10 cellular contexts compared by ENCODE assay signal in genomic region chr9:82031538-82032280, GRCh38. TPM values are rescaled to one million over a fixed set of nuclear protein-coding genes. Genes with fewer than 3 reads are reported as not detected.
DNase-seq lines count a peak whose midpoint lies in the region; TF ChIP-seq lines count a peak whose summit lies in the region.
"Had no signal": no experiment of that assay in that cellular context is flagged by ENCODE, and none has a peak within 500 bp of the region (broad histone marks: within the 10 kb centered on the region; RNA-seq: fewer than 3 reads in every experiment).

No MANE protein-coding gene starts in this region.

- no peak overlapping the region for H3K4ac ChIP-seq in mesendoderm (ENCODE audit: low read depth, low read length)

- H3K18ac ChIP-seq in mesendoderm (ENCODE audit: low read length): peak overlapping the region; percentile 83

- H3K79me2 ChIP-seq in mesendoderm (ENCODE audit: control insufficient read depth, insufficient read depth, low read length): no peaks in the 10 kb centered on the region

- DNase-seq in AG09309 (ENCODE audit: low read depth) (peak; percentile 75), NB4 (ENCODE audit: low read depth) (peak; percentile 56), choroid plexus epithelial cell (ENCODE audit: low read depth) (peak; percentile 82), mesendoderm (peak; percentile 95), D341Med (ENCODE audit: low spot score) (no peak), OCI-M1 (lab: John Stamatoyannopoulos, UW) (no peak), spleen (no peak), pons (ENCODE audit: low spot score) (no peak)
- DNase-seq: kidney had no signal

- H3K4me1 ChIP-seq in mesendoderm (ENCODE audit: control insufficient read depth, low read depth, low read length) (no peaks in the 10 kb centered on the region), spleen (no peaks in the 10 kb centered on the region)

- no peaks in the 10 kb centered on the region for H3K9me3 ChIP-seq in spleen

- H3K27me3 ChIP-seq in mesendoderm (ENCODE audit: insufficient read depth, low read length, poor library complexity) (no peaks in the 10 kb centered on the region), spleen (replicated peaks in 1 of 7) (no peaks in the 10 kb centered on the region)

- no peak overlapping the region for H3K4me2 ChIP-seq in mesendoderm (ENCODE audit: low read length)

- H3K36me3 ChIP-seq in mesendoderm (ENCODE audit: control insufficient read depth, insufficient read depth, low read length) (no peaks in the 10 kb centered on the region), spleen (no peaks in the 10 kb centered on the region)

- no peak overlapping the region for H4K5ac ChIP-seq in mesendoderm (ENCODE audit: low read length)

- TF ChIP-seq CTCF in AG09309 (IDR thresholded peaks at IDR 0.05; ENCODE audit: control insufficient read depth, insufficient read depth, low read depth, low read length, missing control alignments) (no peak), NB4 (IDR thresholded peaks at IDR 0.05; ENCODE audit: low read depth, low read length) (no peak), choroid plexus epithelial cell (conservative IDR thresholded peaks at IDR 0.05; ENCODE audit: low read depth, low read length) (no peak), spleen (IDR thresholded peaks at IDR 0.05 in 8 of 11, conservative IDR thresholded peaks at IDR 0.05 in 3 of 11) (no peak)

- H3K27ac ChIP-seq in mesendoderm (ENCODE audit: low read depth, low read length) (no peak overlapping the region), spleen (no peak overlapping the region)

- no peak overlapping the region for H3K23ac ChIP-seq in mesendoderm (ENCODE audit: low read length)

- no peaks in the 10 kb centered on the region for H3K79me1 ChIP-seq in mesendoderm (ENCODE audit: low read length)

- H3K4me3 ChIP-seq in AG09309 (ENCODE audit: control insufficient read depth, low read depth, low read length) (no peak overlapping the region), NB4 (ENCODE audit: low read depth, low read length) (no peak overlapping the region), choroid plexus epithelial cell (ENCODE audit: low read depth, low read length) (no peak overlapping the region), mesendoderm (ENCODE audit: low read length) (no peak overlapping the region), spleen (no peak overlapping the region)

- no peak overlapping the region for H4K8ac ChIP-seq in mesendoderm (ENCODE audit: low read depth, low read length)

- no CpG with 5 or more reads among the region's 5 CpGs for WGBS in mesendoderm (ENCODE audit: extremely low coverage, insufficient coverage, low lambda C conversion rate)
- WGBS in spleen, 5 donors: 68 to 88% (median 76%) methylated on average over 5 of the region's 5 CpGs

- no peak overlapping the region for H2BK5ac ChIP-seq in mesendoderm (ENCODE audit: low read length)

- H2BK15ac ChIP-seq in mesendoderm (replicated peaks; ENCODE audit: low read depth): peak overlapping the region; percentile 8

- intact Hi-C loops in spleen (cut with DNase I; ENCODE audit: low total_unique reads): no loop called here

- H3K9ac ChIP-seq in mesendoderm (ENCODE audit: low read length): no peak overlapping the region

- H2BK120ac ChIP-seq in mesendoderm (ENCODE audit: low read depth, low read length): no peak overlapping the region

- H2AK5ac ChIP-seq in mesendoderm (ENCODE audit: low read length): no peak overlapping the region

- no peak overlapping the region for H3K56ac ChIP-seq in mesendoderm (ENCODE audit: low read length)

- no peak for TF ChIP-seq POLR2A in NB4 (IDR thresholded peaks at IDR 0.05; ENCODE audit: extremely low read depth, insufficient read length)
- no peak for TF ChIP-seq POLR2A in spleen (IDR thresholded peaks at IDR 0.05)

RNA-seq across cellular contexts. Expression of gene SPATA31D1, which starts 43.1 kb away (rescaled TPM):
- not detected for polyA plus RNA-seq in mesendoderm (2013, experiment 1 of 2)
- polyA plus RNA-seq in mesendoderm (2013, experiment 2 of 2): not detected
- not detected for total RNA-seq in spleen
- not detected for polyA plus RNA-seq in spleen
- total RNA-seq: activated T-helper 2 cell treated with anti-CD3 and anti-CD28 coated beads, Interferon-gamma antibody, Interleukin-2, Interleukin-4, amounts not matched to agents 10 μg/mL and 5 μg/mL and 100 μg/mL, durations not matched to agents 14 hours and 24 hours and 36 hours; kidney had no signal

Comparison
In these comparisons a context has a peak if more than half of its experiments do, and no peak if none do; other contexts are left out.
1. DNase-seq: peak in AG09309 (single experiment), NB4 (single experiment), choroid plexus epithelial cell (single experiment) and mesendoderm (single experiment); none in D341Med (single experiment), OCI-M1 (single experiment), spleen (single experiment) and pons (single experiment).